Comparison of ENCODE assay signal across 8 cellular contexts in genomic region chr18:62526098-62527025, GRCh38. TPM values are rescaled to one million over a fixed set of nuclear protein-coding genes. Genes with fewer than 3 reads are reported as not detected.
DNase-seq lines count a peak whose midpoint lies in the region; ATAC-seq and TF ChIP-seq lines count a peak whose summit lies in the region.

No MANE protein-coding gene starts in this region.

- H3K36me3 ChIP-seq in ES-I3 (ENCODE audit: insufficient read depth, low read length) (no peaks in the 10 kb centered on the region), kidney epithelial cell (ENCODE audit: control insufficient read depth, insufficient read depth, low read length) (no peaks in the 10 kb centered on the region)

- no peaks in the 10 kb centered on the region for H3K9me3 ChIP-seq in ES-I3 (ENCODE audit: control insufficient read depth, insufficient read depth, low read length)

- no peaks in the 10 kb centered on the region for H3K27me3 ChIP-seq in kidney epithelial cell (ENCODE audit: control insufficient read depth, insufficient read depth, low read length)

- peak overlapping the region; percentile 93 for H3K9ac ChIP-seq in ES-I3 (ENCODE audit: low read depth, low read length)

- peak; percentile 92 for DNase-seq in NCI-H2196 (lab: John Stamatoyannopoulos, UW; ENCODE audit: unreplicated experiment)
- DNase-seq in cerebellum (ENCODE audit: low spot score) = peak; percentile 78
- no peak for DNase-seq in kidney epithelial cell (ENCODE audit: low read depth)
- peak; percentile 26 to 67 for DNase-seq in stimulated activated CD4-positive, alpha-beta T cell treated with anti-CD3 and anti-CD28 coated beads, Interleukin-15, amount 100 ng/mL, for 1 hour (ENCODE audit: low read depth in 1 of 2, low spot score in 1 of 2)

- TF ChIP-seq CTCF in kidney epithelial cell (IDR thresholded peaks at IDR 0.05; ENCODE audit: insufficient read depth, low read length, poor library complexity, severe bottlenecking) = no peak

- ATAC-seq in HG02678 (IDR thresholded peaks at IDR 0.05; ENCODE audit: unreplicated experiment) = peak; percentile 18
- ATAC-seq in activated CD4-positive, CD25-positive, alpha-beta regulatory T cell treated with anti-CD3 and anti-CD28 coated beads, Interleukin-2, amount 50 U/mL, for 24 hours = peak; percentile 6
- no peak for ATAC-seq in GM18858 (IDR thresholded peaks at IDR 0.05; ENCODE audit: unreplicated experiment)

- H3K4me3 ChIP-seq in kidney epithelial cell (ENCODE audit: low read depth, low read length) = peak overlapping the region; percentile 63

- H3K4me1 ChIP-seq in ES-I3 (ENCODE audit: insufficient read depth, low read length) = peaks cover 25% of the 10 kb centered on the region

RNA-seq across cellular contexts. Expression of gene ZCCHC2, which starts 3.5 kb away (rescaled TPM):
- total RNA-seq in cerebellum (15.2 TPM), kidney epithelial cell (8.7 and 10.7 TPM in 2 replicates)
